In genomic region chr4:96486563-96486962, GRCh38 we compare ENCODE assay signal across 18 cellular contexts.
A peak's percentile ranks its signal among the peaks of the same experiment; 100 is the strongest.
DNase-seq lines count a peak whose midpoint lies in the region; ATAC-seq and TF ChIP-seq lines count a peak whose summit lies in the region.
"Had no signal": no experiment of that assay in that cellular context is flagged by ENCODE, and none has a peak within 500 bp of the region (broad histone marks: within the 10 kb centered on the region; RNA-seq: fewer than 3 reads in every experiment).

No MANE protein-coding gene starts in this region.

- TF ChIP-seq CTCF in H9 (conservative IDR thresholded peaks at IDR 0.05) (no peak), RWPE1 (conservative IDR thresholded peaks at IDR 0.05; ENCODE audit: low read depth) (no peak), epithelial cell of esophagus (IDR thresholded peaks at IDR 0.05; ENCODE audit: insufficient read depth, low read depth, low read length, missing control alignments) (no peak)

- no peak overlapping the region for H2BK5ac ChIP-seq in H9 (ENCODE audit: insufficient read length, low read length)
- H2BK5ac ChIP-seq in mesenchymal stem cell (ENCODE audit: low read depth, low read length, poor library complexity, severe bottlenecking), result no peak overlapping the region

- no peak overlapping the region for H3K4me3 Mint-ChIP-seq in H9
- H3K4me3 Mint-ChIP-seq: CD4-positive, CD25-positive, alpha-beta regulatory T cell; CD8-positive, alpha-beta memory T cell had no signal

- no peaks in the 10 kb centered on the region; the same call in 1 of the 2 replicates for H3K27me3 Mint-ChIP-seq in H9 (ENCODE audit: low read depth)
- H3K27me3 Mint-ChIP-seq: CD4-positive, CD25-positive, alpha-beta regulatory T cell; CD8-positive, alpha-beta memory T cell had no signal

- H3K23ac ChIP-seq in H9 (ENCODE audit: insufficient read length, low read depth, low read length) (no peak overlapping the region), mesenchymal stem cell (ENCODE audit: low read length in 2 of 2) (no peak overlapping the region)

- H4K91ac ChIP-seq in H9 (ENCODE audit: insufficient read length, low read depth, low read length), result no peak overlapping the region
- H4K91ac ChIP-seq in mesenchymal stem cell (ENCODE audit: low read length), result no peak overlapping the region

- H3K4me1 ChIP-seq in H9 (ENCODE audit: insufficient read depth, low read length) (no peaks in the 10 kb centered on the region), mesenchymal stem cell (ENCODE audit: control insufficient read depth, insufficient read depth, low read depth, low read length) (no peaks in the 10 kb centered on the region)
- H3K4me1 ChIP-seq: BE2C had no signal

- H3K18ac ChIP-seq in H9 (ENCODE audit: insufficient read length, low read depth, low read length), result no peak overlapping the region
- H3K18ac ChIP-seq in mesenchymal stem cell (ENCODE audit: low read depth in 1 of 2, low read length in 2 of 2), result no peak overlapping the region

- peaks cover 12 to 34% (median 15%) of the 10 kb centered on the region in 3 experiments for H3K36me3 Mint-ChIP-seq in H9 (ENCODE audit: insufficient read depth in 1 of 3, low read depth in 3 of 3)
- H3K36me3 Mint-ChIP-seq: CD4-positive, CD25-positive, alpha-beta regulatory T cell; CD8-positive, alpha-beta memory T cell had no signal

- H4K20me1 ChIP-seq in H9 (ENCODE audit: control insufficient read depth, insufficient read depth, insufficient read length), result no peaks in the 10 kb centered on the region

- H3T11ph ChIP-seq in H9 (ENCODE audit: low read length), result peak overlapping the region; percentile 67

- H3K9ac ChIP-seq in H9 (ENCODE audit: extremely low read depth, insufficient read length, low read length) (no peak overlapping the region), mesenchymal stem cell (ENCODE audit: low read length) (no peak overlapping the region)

- H3K4me1 Mint-ChIP-seq in H9, result peaks cover 13 to 18% of the 10 kb centered on the region in 2 experiments
- H3K4me1 Mint-ChIP-seq: CD4-positive, CD25-positive, alpha-beta regulatory T cell; CD8-positive, alpha-beta memory T cell had no signal

- H2BK12ac ChIP-seq in H9 (ENCODE audit: insufficient read length, low read depth, low read length) (no peak overlapping the region), mesenchymal stem cell (ENCODE audit: low read length in 2 of 2) (no peak overlapping the region)

- no peak overlapping the region for H3K4me3 ChIP-seq in epithelial cell of esophagus (ENCODE audit: low read length)
- no peak overlapping the region for H3K4me3 ChIP-seq in mesenchymal stem cell (ENCODE audit: insufficient read depth in 1 of 2, low read depth in 1 of 2, low read length in 2 of 2)
- H3K4me3 ChIP-seq: GM12878 had no signal

- DNase-seq in H9 (no peak), RWPE1 (ENCODE audit: low spot score) (peak; percentile 1), epithelial cell of esophagus (ENCODE audit: low read depth) (peak; percentile 14), mesenchymal stem cell (no peak), activated gamma-delta T cell treated with Interleukin-2 at 50 U/mL for 16 hours (no peak)
- DNase-seq: ACHN; BE2C; C1 segment of cervical spinal cord; CD4-positive, CD25-positive, alpha-beta regulatory T cell; CD8-positive, alpha-beta memory T cell; COR-L47; DMS 273 treated with DMSO at 0.1 percent for 48 hours; DMS53; DND-41; EL had no signal

- H2AFZ ChIP-seq in H9 (ENCODE audit: low read length) (no peak overlapping the region), mesenchymal stem cell (ENCODE audit: low read depth, low read length) (no peak overlapping the region)

- H2BK20ac ChIP-seq in H9 (ENCODE audit: low read depth, low read length, poor library complexity, severe bottlenecking), result no peak overlapping the region

- POLR2A ChIA-PET in RWPE1 (lab: Yijun Ruan, JAX; ENCODE audit: low non-redundant PET), result no interaction called here

- peak overlapping the region in 2 of 3 experiments; percentile 12 to 95; a peak in 4 of 7 replicates for H3K27ac Mint-ChIP-seq in H9
- H3K27ac Mint-ChIP-seq: CD4-positive, CD25-positive, alpha-beta regulatory T cell; CD8-positive, alpha-beta memory T cell had no signal

- no peak overlapping the region for H3K14ac ChIP-seq in H9 (ENCODE audit: insufficient read depth, low read length)
- H3K14ac ChIP-seq in mesenchymal stem cell (ENCODE audit: low read length in 2 of 2), result no peak overlapping the region

- H3K9me3 Mint-ChIP-seq in H9, result peaks cover 17 to 20% of the 10 kb centered on the region in 2 experiments

- H2BK15ac ChIP-seq in H9 (ENCODE audit: low read depth, low read length) (no peak overlapping the region), mesenchymal stem cell (ENCODE audit: low read depth, poor library complexity, severe bottlenecking) (no peak overlapping the region)

- H3K36me3 ChIP-seq in mesenchymal stem cell (ENCODE audit: control insufficient read depth in 1 of 2, insufficient read depth in 2 of 2, low read depth in 1 of 2, low read length in 2 of 2), result no peaks in the 10 kb centered on the region
- H3K36me3 ChIP-seq: BE2C had no signal

- H3K4ac ChIP-seq in H9 (ENCODE audit: low read depth, low read length), result no peak overlapping the region
- H3K4ac ChIP-seq in mesenchymal stem cell (ENCODE audit: low read depth in 1 of 2, low read length in 2 of 2), result no peak overlapping the region

- no peak overlapping the region for H3K4me2 ChIP-seq in H9 (ENCODE audit: insufficient read depth, insufficient read length, low read length)
- no peak overlapping the region for H3K4me2 ChIP-seq in mesenchymal stem cell (ENCODE audit: low read length, poor library complexity, severe bottlenecking)

- CTCF ChIA-PET in RWPE1 (lab: Yijun Ruan, JAX), result no interaction called here

- no peak for ATAC-seq in HG03457 (IDR thresholded peaks at IDR 0.05; ENCODE audit: unreplicated experiment)
- no peak for ATAC-seq in GM21717 (IDR thresholded peaks at IDR 0.05; ENCODE audit: unreplicated experiment)
- ATAC-seq: GM12878 had no signal

- H3K23me2 ChIP-seq in H9 (ENCODE audit: insufficient read length, low read depth, low read length, poor library complexity, severe bottlenecking), result no peaks in the 10 kb centered on the region

- H3K27ac ChIP-seq in H9 (ENCODE audit: insufficient read length, low read depth, low read length) (no peak overlapping the region), RWPE1 (no peak overlapping the region), mesenchymal stem cell (ENCODE audit: low read length, poor library complexity, severe bottlenecking) (no peak overlapping the region)

- H3K79me1 ChIP-seq in H9 (ENCODE audit: insufficient read depth, low read depth, low read length, poor library complexity, severe bottlenecking) (no peaks in the 10 kb centered on the region), mesenchymal stem cell (replicated peaks; ENCODE audit: low read length, poor library complexity, severe bottlenecking) (no peaks in the 10 kb centered on the region)

- H4K8ac ChIP-seq in H9 (replicated peaks; ENCODE audit: insufficient read length, low read depth, low read length), result no peak overlapping the region
- no peak overlapping the region for H4K8ac ChIP-seq in mesenchymal stem cell (ENCODE audit: low read length)

- H4K5ac ChIP-seq in H9 (ENCODE audit: insufficient read length, low read depth, low read length), result no peak overlapping the region

- H2AK5ac ChIP-seq in H9 (ENCODE audit: insufficient read length, low read length) (no peak overlapping the region), mesenchymal stem cell (ENCODE audit: low read length, severe bottlenecking) (no peak overlapping the region)

- no peaks in the 10 kb centered on the region for H3K27me3 ChIP-seq in H9 (ENCODE audit: insufficient read depth, low read length)
- no peaks in the 10 kb centered on the region for H3K27me3 ChIP-seq in mesenchymal stem cell (ENCODE audit: control insufficient read depth in 1 of 2, insufficient read depth in 1 of 2, low read length in 2 of 2)
- H3K27me3 ChIP-seq: BE2C had no signal

- H3K56ac ChIP-seq in H9 (ENCODE audit: insufficient read length, low read depth, low read length), result no peak overlapping the region

- H2BK120ac ChIP-seq in H9 (ENCODE audit: low read depth, low read length, poor library complexity, severe bottlenecking) (no peak overlapping the region), mesenchymal stem cell (ENCODE audit: low read depth, low read length) (no peak overlapping the region)

- H3K9me3 ChIP-seq in H9 (ENCODE audit: control insufficient read depth, low read depth, low read length) (peaks cover 10% of the 10 kb centered on the region), mesenchymal stem cell (ENCODE audit: control insufficient read depth, low read length) (peaks cover 21% of the 10 kb centered on the region)
- H3K9me3 ChIP-seq: BE2C had no signal

- H3K79me2 ChIP-seq in H9 (ENCODE audit: insufficient read depth, low read length), result no peaks in the 10 kb centered on the region

Comparison
In these comparisons a context has a peak if more than half of its experiments do, and no peak if none do; other contexts are left out.
1. DNase-seq: peak in RWPE1 (single experiment) and epithelial cell of esophagus (single experiment); none in H9 (single experiment), mesenchymal stem cell (single experiment) and activated gamma-delta T cell treated with Interleukin-2 at 50 U/mL for 16 hours (single experiment).